1 cellular context compared by ENCODE assay signal in the genomic region with DNA sequence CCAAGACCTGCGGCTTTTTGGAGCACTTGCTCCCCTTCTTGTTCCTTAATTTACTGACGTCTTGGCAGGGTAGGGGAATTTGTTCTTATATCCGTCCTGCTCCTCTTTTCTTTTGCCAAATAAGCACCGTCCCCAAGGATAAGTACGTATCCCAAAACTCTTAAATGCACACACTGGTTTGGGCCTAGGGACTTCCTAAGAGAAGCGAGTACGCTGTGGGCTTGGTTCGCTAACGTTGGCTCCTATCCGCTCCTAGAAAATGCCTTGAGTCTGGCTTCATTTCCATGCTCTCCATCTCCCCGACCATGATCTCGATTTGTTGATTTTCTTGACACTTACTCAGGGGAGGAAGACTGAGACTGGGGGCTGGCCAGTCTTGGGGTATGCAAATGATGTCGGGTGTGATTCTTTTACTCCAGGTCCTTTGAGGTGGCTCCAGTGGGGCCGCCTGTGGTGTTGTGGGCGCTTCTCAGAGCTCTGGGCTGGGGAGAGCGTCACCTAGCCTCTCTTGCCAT.
A peak's percentile ranks its signal among the peaks of the same experiment; 100 is the strongest.
TF ChIP-seq lines count a peak whose summit lies in the region.

No MANE protein-coding gene starts in this region.

TF ChIP-seq in H1, 55 proteins besides CTCF, POLR2A, EP300 and RAD21:
- no peak for TF ChIP-seq BCL11A (IDR thresholded peaks at IDR 0.05; ENCODE audit: low read depth in 2 of 2, low read length in 2 of 2)
- no peak for TF ChIP-seq SP4 (IDR thresholded peaks at IDR 0.05; ENCODE audit: low read length)
- TF ChIP-seq SP2 (IDR thresholded peaks at IDR 0.05; ENCODE audit: low read length): no peak
- no peak for TF ChIP-seq CBX5 (IDR thresholded peaks at IDR 0.05; ENCODE audit: low read depth, low read length)
- no peak for TF ChIP-seq KDM1A (IDR thresholded peaks at IDR 0.05; ENCODE audit: borderline replicate concordance, low read length)
- no peak for TF ChIP-seq CTBP2 (IDR thresholded peaks at IDR 0.05; ENCODE audit: borderline replicate concordance, insufficient read depth, insufficient read length, low read length)
- TF ChIP-seq TEAD4 (IDR thresholded peaks at IDR 0.05; ENCODE audit: low read depth, low read length): no peak
- TF ChIP-seq SIN3A (conservative IDR thresholded peaks at IDR 0.05 in 1 of 2, IDR thresholded peaks at IDR 0.05 in 1 of 2; ENCODE audit: low read depth in 1 of 2, low read length in 2 of 2): no peak
- no peak for TF ChIP-seq NRF1 (IDR thresholded peaks at IDR 0.05; ENCODE audit: low read depth, low read length)
- no peak for TF ChIP-seq TAF1 (IDR thresholded peaks at IDR 0.05; ENCODE audit: low read depth, low read length)
- TF ChIP-seq, protein P1, sequence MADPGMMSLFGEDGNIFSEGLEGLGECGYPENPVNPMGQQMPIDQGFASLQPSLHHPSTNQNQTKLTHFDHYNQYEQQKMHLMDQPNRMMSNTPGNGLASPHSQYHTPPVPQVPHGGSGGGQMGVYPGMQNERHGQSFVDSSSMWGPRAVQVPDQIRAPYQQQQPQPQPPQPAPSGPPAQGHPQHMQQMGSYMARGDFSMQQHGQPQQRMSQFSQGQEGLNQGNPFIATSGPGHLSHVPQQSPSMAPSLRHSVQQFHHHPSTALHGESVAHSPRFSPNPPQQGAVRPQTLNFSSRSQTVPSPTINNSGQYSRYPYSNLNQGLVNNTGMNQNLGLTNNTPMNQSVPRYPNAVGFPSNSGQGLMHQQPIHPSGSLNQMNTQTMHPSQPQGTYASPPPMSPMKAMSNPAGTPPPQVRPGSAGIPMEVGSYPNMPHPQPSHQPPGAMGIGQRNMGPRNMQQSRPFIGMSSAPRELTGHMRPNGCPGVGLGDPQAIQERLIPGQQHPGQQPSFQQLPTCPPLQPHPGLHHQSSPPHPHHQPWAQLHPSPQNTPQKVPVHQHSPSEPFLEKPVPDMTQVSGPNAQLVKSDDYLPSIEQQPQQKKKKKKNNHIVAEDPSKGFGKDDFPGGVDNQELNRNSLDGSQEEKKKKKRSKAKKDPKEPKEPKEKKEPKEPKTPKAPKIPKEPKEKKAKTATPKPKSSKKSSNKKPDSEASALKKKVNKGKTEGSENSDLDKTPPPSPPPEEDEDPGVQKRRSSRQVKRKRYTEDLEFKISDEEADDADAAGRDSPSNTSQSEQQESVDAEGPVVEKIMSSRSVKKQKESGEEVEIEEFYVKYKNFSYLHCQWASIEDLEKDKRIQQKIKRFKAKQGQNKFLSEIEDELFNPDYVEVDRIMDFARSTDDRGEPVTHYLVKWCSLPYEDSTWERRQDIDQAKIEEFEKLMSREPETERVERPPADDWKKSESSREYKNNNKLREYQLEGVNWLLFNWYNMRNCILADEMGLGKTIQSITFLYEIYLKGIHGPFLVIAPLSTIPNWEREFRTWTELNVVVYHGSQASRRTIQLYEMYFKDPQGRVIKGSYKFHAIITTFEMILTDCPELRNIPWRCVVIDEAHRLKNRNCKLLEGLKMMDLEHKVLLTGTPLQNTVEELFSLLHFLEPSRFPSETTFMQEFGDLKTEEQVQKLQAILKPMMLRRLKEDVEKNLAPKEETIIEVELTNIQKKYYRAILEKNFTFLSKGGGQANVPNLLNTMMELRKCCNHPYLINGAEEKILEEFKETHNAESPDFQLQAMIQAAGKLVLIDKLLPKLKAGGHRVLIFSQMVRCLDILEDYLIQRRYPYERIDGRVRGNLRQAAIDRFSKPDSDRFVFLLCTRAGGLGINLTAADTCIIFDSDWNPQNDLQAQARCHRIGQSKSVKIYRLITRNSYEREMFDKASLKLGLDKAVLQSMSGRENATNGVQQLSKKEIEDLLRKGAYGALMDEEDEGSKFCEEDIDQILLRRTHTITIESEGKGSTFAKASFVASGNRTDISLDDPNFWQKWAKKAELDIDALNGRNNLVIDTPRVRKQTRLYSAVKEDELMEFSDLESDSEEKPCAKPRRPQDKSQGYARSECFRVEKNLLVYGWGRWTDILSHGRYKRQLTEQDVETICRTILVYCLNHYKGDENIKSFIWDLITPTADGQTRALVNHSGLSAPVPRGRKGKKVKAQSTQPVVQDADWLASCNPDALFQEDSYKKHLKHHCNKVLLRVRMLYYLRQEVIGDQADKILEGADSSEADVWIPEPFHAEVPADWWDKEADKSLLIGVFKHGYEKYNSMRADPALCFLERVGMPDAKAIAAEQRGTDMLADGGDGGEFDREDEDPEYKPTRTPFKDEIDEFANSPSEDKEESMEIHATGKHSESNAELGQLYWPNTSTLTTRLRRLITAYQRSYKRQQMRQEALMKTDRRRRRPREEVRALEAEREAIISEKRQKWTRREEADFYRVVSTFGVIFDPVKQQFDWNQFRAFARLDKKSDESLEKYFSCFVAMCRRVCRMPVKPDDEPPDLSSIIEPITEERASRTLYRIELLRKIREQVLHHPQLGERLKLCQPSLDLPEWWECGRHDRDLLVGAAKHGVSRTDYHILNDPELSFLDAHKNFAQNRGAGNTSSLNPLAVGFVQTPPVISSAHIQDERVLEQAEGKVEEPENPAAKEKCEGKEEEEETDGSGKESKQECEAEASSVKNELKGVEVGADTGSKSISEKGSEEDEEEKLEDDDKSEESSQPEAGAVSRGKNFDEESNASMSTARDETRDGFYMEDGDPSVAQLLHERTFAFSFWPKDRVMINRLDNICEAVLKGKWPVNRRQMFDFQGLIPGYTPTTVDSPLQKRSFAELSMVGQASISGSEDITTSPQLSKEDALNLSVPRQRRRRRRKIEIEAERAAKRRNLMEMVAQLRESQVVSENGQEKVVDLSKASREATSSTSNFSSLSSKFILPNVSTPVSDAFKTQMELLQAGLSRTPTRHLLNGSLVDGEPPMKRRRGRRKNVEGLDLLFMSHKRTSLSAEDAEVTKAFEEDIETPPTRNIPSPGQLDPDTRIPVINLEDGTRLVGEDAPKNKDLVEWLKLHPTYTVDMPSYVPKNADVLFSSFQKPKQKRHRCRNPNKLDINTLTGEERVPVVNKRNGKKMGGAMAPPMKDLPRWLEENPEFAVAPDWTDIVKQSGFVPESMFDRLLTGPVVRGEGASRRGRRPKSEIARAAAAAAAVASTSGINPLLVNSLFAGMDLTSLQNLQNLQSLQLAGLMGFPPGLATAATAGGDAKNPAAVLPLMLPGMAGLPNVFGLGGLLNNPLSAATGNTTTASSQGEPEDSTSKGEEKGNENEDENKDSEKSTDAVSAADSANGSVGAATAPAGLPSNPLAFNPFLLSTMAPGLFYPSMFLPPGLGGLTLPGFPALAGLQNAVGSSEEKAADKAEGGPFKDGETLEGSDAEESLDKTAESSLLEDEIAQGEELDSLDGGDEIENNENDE (IDR thresholded peaks at IDR 0.05; ENCODE audit: insufficient replicate concordance, low read length): no peak
- TF ChIP-seq SUZ12 (IDR thresholded peaks at IDR 0.05; ENCODE audit: low read length): peak; percentile 12
- no peak for TF ChIP-seq MAFK (IDR thresholded peaks at IDR 0.05; ENCODE audit: low read depth, low read length)
- TF ChIP-seq EZH2 (IDR thresholded peaks at IDR 0.05; ENCODE audit: low read depth, low read length, severe bottlenecking): peak; percentile 71
- TF ChIP-seq CHD2 (IDR thresholded peaks at IDR 0.05; ENCODE audit: low read length): no peak
